Comparison of ENCODE assay signal across 15 cellular contexts in genomic region chrX:117196481-117196880, GRCh38.
DNase-seq lines count a peak whose midpoint lies in the region; ATAC-seq and TF ChIP-seq lines count a peak whose summit lies in the region.
"Had no signal": no experiment of that assay in that cellular context is flagged by ENCODE, and none has a peak within 500 bp of the region (broad histone marks: within the 10 kb centered on the region; RNA-seq: fewer than 3 reads in every experiment).

No MANE protein-coding gene starts in this region.

- H3K36me3 ChIP-seq in GM23338 (ENCODE audit: insufficient read depth) (no peaks in the 10 kb centered on the region), HUES6 (ENCODE audit: control insufficient read depth, insufficient read depth, low read length) (no peaks in the 10 kb centered on the region), endodermal cell (ENCODE audit: control insufficient read depth, insufficient read depth, low read length) (no peaks in the 10 kb centered on the region)
- H3K36me3 ChIP-seq: BLaER1 had no signal

- H3K27ac Mint-ChIP-seq in GM23338 (no peak overlapping the region), endodermal cell (no peak overlapping the region)
- H3K27ac Mint-ChIP-seq: CD4-positive, CD25-positive, alpha-beta regulatory T cell; IgD-negative memory B cell had no signal

- H3F3A ChIP-seq in GM23338 (replicated peaks; ENCODE audit: low read depth), result no peaks in the 10 kb centered on the region

- no peak overlapping the region for H3K4me3 Mint-ChIP-seq in GM23338
- H3K4me3 Mint-ChIP-seq in endodermal cell, result no peak overlapping the region
- H3K4me3 Mint-ChIP-seq: CD4-positive, CD25-positive, alpha-beta regulatory T cell; IgD-negative memory B cell had no signal

- H3K4me3 ChIP-seq in GM23338 (no peak overlapping the region), HUES6 (ENCODE audit: low read depth, low read length) (no peak overlapping the region; the same call in 1 of the 2 replicates), endodermal cell (ENCODE audit: low read length) (no peak overlapping the region)
- H3K4me3 ChIP-seq: BLaER1 had no signal

- no peaks in the 10 kb centered on the region for H3K79me2 ChIP-seq in GM23338 (replicated peaks; ENCODE audit: insufficient read depth)

- no peaks in the 10 kb centered on the region for H3K27me3 Mint-ChIP-seq in GM23338 (ENCODE audit: insufficient read depth, low read depth, poor library complexity)
- H3K27me3 Mint-ChIP-seq in endodermal cell (ENCODE audit: insufficient read depth), result no peaks in the 10 kb centered on the region
- H3K27me3 Mint-ChIP-seq: CD4-positive, CD25-positive, alpha-beta regulatory T cell; IgD-negative memory B cell had no signal

- H3K36me3 Mint-ChIP-seq in GM23338 (ENCODE audit: low read depth) (peaks cover 8% of the 10 kb centered on the region; the same call in 2 of the 3 replicates), endodermal cell (ENCODE audit: low read depth) (no peaks in the 10 kb centered on the region)
- H3K36me3 Mint-ChIP-seq: CD4-positive, CD25-positive, alpha-beta regulatory T cell; IgD-negative memory B cell had no signal

- H3K9me2 ChIP-seq in GM23338 (ENCODE audit: insufficient read depth), result no peaks in the 10 kb centered on the region

- no peak overlapping the region for H2AFZ ChIP-seq in GM23338

- ATAC-seq in GM23338 (peak; percentile 65), GM18511 (IDR thresholded peaks at IDR 0.05; ENCODE audit: unreplicated experiment) (no peak)

- no peaks in the 10 kb centered on the region for H3K9me3 ChIP-seq in HUES6 (ENCODE audit: control insufficient read depth, insufficient read depth, low read depth, low read length)
- H3K9me3 ChIP-seq in endodermal cell (ENCODE audit: control insufficient read depth, low read length), result no peaks in the 10 kb centered on the region
- H3K9me3 ChIP-seq: BLaER1 had no signal

- H4K20me1 ChIP-seq in GM23338 (replicated peaks; ENCODE audit: insufficient read depth), result no peaks in the 10 kb centered on the region
- H4K20me1 ChIP-seq: BLaER1 had no signal

- 17 to 46% methylated on average over 1 to 3 of the region's 3 CpGs for WGBS in endodermal cell (ENCODE audit: insufficient coverage in 1 of 2, insufficient read length in 1 of 2), 2 experiments

- H3K4me1 ChIP-seq in GM23338 (ENCODE audit: insufficient read depth), result no peaks in the 10 kb centered on the region; the same call in 1 of the 2 replicates
- H3K4me1 ChIP-seq in HUES6 (ENCODE audit: control insufficient read depth, insufficient read depth, low read length), result peaks cover 15% of the 10 kb centered on the region
- no peaks in the 10 kb centered on the region for H3K4me1 ChIP-seq in endodermal cell (ENCODE audit: control insufficient read depth, insufficient read depth, low read length)
- H3K4me1 ChIP-seq: BLaER1 had no signal

- no peaks in the 10 kb centered on the region for H3K27me3 ChIP-seq in GM23338 (ENCODE audit: insufficient read depth)
- H3K27me3 ChIP-seq in HUES6 (ENCODE audit: control insufficient read depth, insufficient read depth, low read length), result no peaks in the 10 kb centered on the region; the same call in 1 of the 2 replicates
- no peaks in the 10 kb centered on the region for H3K27me3 ChIP-seq in endodermal cell (ENCODE audit: control insufficient read depth, insufficient read depth, low read length, poor library complexity, severe bottlenecking)
- H3K27me3 ChIP-seq: BLaER1 had no signal

- H3K4me2 ChIP-seq in GM23338, result no peak overlapping the region
- H3K4me2 ChIP-seq: BLaER1 had no signal

- H3K9ac ChIP-seq in HUES6 (ENCODE audit: low read length), result no peak overlapping the region
- no peak overlapping the region for H3K9ac ChIP-seq in endodermal cell (ENCODE audit: extremely low read depth, low read length, poor library complexity, severe bottlenecking)
- H3K9ac ChIP-seq: BLaER1 had no signal

- TF ChIP-seq CTCF in GM23338 (conservative IDR thresholded peaks at IDR 0.05; ENCODE audit: low read depth in 2 of 2) (no peak), endodermal cell (conservative IDR thresholded peaks at IDR 0.05) (no peak)

- H3K9me3 Mint-ChIP-seq in GM23338 (peaks cover 11% of the 10 kb centered on the region; the same call in 2 of the 3 replicates), endodermal cell (no peaks in the 10 kb centered on the region)

- H3K4me1 Mint-ChIP-seq in GM23338, result peaks cover 7% of the 10 kb centered on the region; the same call in 1 of the 3 replicates
- peaks cover 6% of the 10 kb centered on the region for H3K4me1 Mint-ChIP-seq in endodermal cell
- H3K4me1 Mint-ChIP-seq: CD4-positive, CD25-positive, alpha-beta regulatory T cell; IgD-negative memory B cell had no signal

- H3K27ac ChIP-seq in GM23338 (ENCODE audit: low read depth) (peak overlapping the region; percentile 66; the same call in 1 of the 2 replicates), HUES6 (ENCODE audit: low read depth, low read length) (peak overlapping the region; percentile 29; the same call in 1 of the 2 replicates), endodermal cell (ENCODE audit: low read depth, low read length) (no peak overlapping the region)
- H3K27ac ChIP-seq: BLaER1 had no signal

- DNase-seq in GM23338 (ENCODE audit: low spot score) (peak; percentile 51), endodermal cell (peak; percentile 78), iPS-NIHi11 (ENCODE audit: low spot score) (peak; percentile 5), NCI-H1092 (lab: John Stamatoyannopoulos, UW) (no peak), NOMO-1 treated with DMSO at 0.1 percent for 48 hours (lab: John Stamatoyannopoulos, UW; ENCODE audit: unreplicated experiment) (no peak), T-helper 2 cell (no peak)
- DNase-seq: 8988T; AML-193; CD4-positive, CD25-positive, alpha-beta regulatory T cell; DMS53; HCEC 1CT had no signal

TF ChIP-seq in GM23338, 12 proteins besides CTCF, POLR2A, EP300 and RAD21:
- TF ChIP-seq NANOG (IDR thresholded peaks at IDR 0.05; ENCODE audit: borderline replicate concordance) (no peak), ZNF462 (CRISPR knock-in tag; IDR thresholded peaks at IDR 0.05) (0 out of 2 replicates have a peak, but pooled peaks have one; percentile 12)
TF ChIP-seq in GM23338: peak in this region for 1.

Comparison
In these comparisons a context has a peak if more than half of its experiments do, and no peak if none do; other contexts are left out.
1. DNase-seq: peak in GM23338 (single experiment), endodermal cell (single experiment) and iPS-NIHi11 (single experiment); none in NCI-H1092 (single experiment), NOMO-1 treated with DMSO at 0.1 percent for 48 hours (single experiment) and T-helper 2 cell (0 of 5).